14 cellular contexts compared by ENCODE assay signal in genomic region chr4:13430834-13431568, GRCh38. TPM values are rescaled to one million over a fixed set of nuclear protein-coding genes. Genes with fewer than 3 reads are reported as not detected.
DNase-seq lines count a peak whose midpoint lies in the region; ATAC-seq and TF ChIP-seq lines count a peak whose summit lies in the region.
"Had no signal": no experiment of that assay in that cellular context is flagged by ENCODE, and none has a peak within 500 bp of the region (broad histone marks: within the 10 kb centered on the region; RNA-seq: fewer than 3 reads in every experiment).

No MANE protein-coding gene starts in this region.

- no peak overlapping the region for H2BK5ac ChIP-seq in mesendoderm (ENCODE audit: low read length)

- no peak overlapping the region for H3K9ac ChIP-seq in mesendoderm (ENCODE audit: low read length)

- H3K27ac ChIP-seq in brain microvascular endothelial cell: no peak overlapping the region
- no peak overlapping the region for H3K27ac ChIP-seq in mesendoderm (ENCODE audit: low read depth, low read length)
- H3K27ac ChIP-seq: transverse colon had no signal

- no peak overlapping the region for H3K18ac ChIP-seq in mesendoderm (ENCODE audit: low read length)

- H3K56ac ChIP-seq in mesendoderm (ENCODE audit: low read length): no peak overlapping the region

- in situ Hi-C loops in KBM-7 (cut with MboI; ENCODE audit: low pct_unique_long_range_greater_than_20kb, low sequenced_read_pairs): no loop called here
- in situ Hi-C loops in brain microvascular endothelial cell (cut with HindIII; ENCODE audit: low pct_ligation_motif_present, low sequenced_read_pairs): no loop called here

- peak; percentile 10 for DNase-seq in ELR (ENCODE audit: low read depth)
- DNase-seq in KBM-7: peak; percentile 16
- DNase-seq in brain microvascular endothelial cell: no peak
- DNase-seq in mesendoderm: peak; percentile 66
- no peak for DNase-seq in activated naive CD4-positive, alpha-beta T cell treated with Interleukin-2 at 50 U/mL for 16 hours
- DNase-seq in activated CD4-positive, alpha-beta T cell treated with anti-CD3 and anti-CD28 coated beads for 4 hours: no peak
- no peak for DNase-seq in NCI-H128 (lab: John Stamatoyannopoulos, UW; ENCODE audit: unreplicated experiment)
- DNase-seq: activated CD4-positive, alpha-beta T cell treated with anti-CD3 and anti-CD28 coated beads, Interleukin-2, amount 10 ng/mL, durations not matched to agents 7 days and 5 days; DMS79 treated with DMSO at 0.1 percent for 48 hours; kidney; NCI-H2081; transverse colon had no signal

- TF ChIP-seq CTCF in brain microvascular endothelial cell (IDR thresholded peaks at IDR 0.05; ENCODE audit: low read depth, low read length, missing control alignments): peak; percentile 40

- H3K79me1 ChIP-seq in mesendoderm (ENCODE audit: low read length): peaks cover 10% of the 10 kb centered on the region

- H4K8ac ChIP-seq in mesendoderm (ENCODE audit: low read depth, low read length): no peak overlapping the region

- no peaks in the 10 kb centered on the region for H3K79me2 ChIP-seq in mesendoderm (ENCODE audit: control insufficient read depth, insufficient read depth, low read length)

- no peak overlapping the region for H2BK120ac ChIP-seq in mesendoderm (ENCODE audit: low read depth, low read length)

- no peaks in the 10 kb centered on the region for H3K27me3 ChIP-seq in brain microvascular endothelial cell (replicated peaks)
- no peaks in the 10 kb centered on the region for H3K27me3 ChIP-seq in mesendoderm (ENCODE audit: insufficient read depth, low read length, poor library complexity)
- H3K27me3 ChIP-seq: transverse colon had no signal

- H3K36me3 ChIP-seq in brain microvascular endothelial cell (replicated peaks): no peaks in the 10 kb centered on the region
- H3K36me3 ChIP-seq in mesendoderm (ENCODE audit: control insufficient read depth, insufficient read depth, low read length): no peaks in the 10 kb centered on the region
- H3K36me3 ChIP-seq: transverse colon had no signal

- H3K4me3 ChIP-seq in brain microvascular endothelial cell (ENCODE audit: low read depth, low read length) (no peak overlapping the region), mesendoderm (ENCODE audit: low read length) (no peak overlapping the region)
- H3K4me3 ChIP-seq: transverse colon had no signal

- WGBS in mesendoderm (ENCODE audit: extremely low coverage, insufficient coverage, low lambda C conversion rate): no CpG with 5 or more reads among the region's 9 CpGs

- no peak for ATAC-seq in GM19455 (IDR thresholded peaks at IDR 0.05; ENCODE audit: unreplicated experiment)
- ATAC-seq: Right ventricle myocardium inferior had no signal

- no peak overlapping the region for H3K4me2 ChIP-seq in mesendoderm (ENCODE audit: low read length)

- no peak overlapping the region for H4K5ac ChIP-seq in mesendoderm (ENCODE audit: low read length)

- H3K23ac ChIP-seq in mesendoderm (ENCODE audit: low read length): no peak overlapping the region

- H3K4me1 ChIP-seq in mesendoderm (ENCODE audit: control insufficient read depth, low read depth, low read length): no peaks in the 10 kb centered on the region

- no peak overlapping the region for H2BK15ac ChIP-seq in mesendoderm (replicated peaks; ENCODE audit: low read depth)

- no peak overlapping the region for H2AK5ac ChIP-seq in mesendoderm (ENCODE audit: low read length)

- no peak overlapping the region for H3K4ac ChIP-seq in mesendoderm (ENCODE audit: low read depth, low read length)

RNA-seq across cellular contexts. Expression of gene RAB28, which starts 53.1 kb away (rescaled TPM):
- 14.3 TPM for polyA plus RNA-seq in mesendoderm (2013, experiment 1 of 2)
- polyA plus RNA-seq in mesendoderm (2013, experiment 2 of 2): 13.7 TPM

Comparison
In these comparisons a context has a peak if more than half of its experiments do, and no peak if none do; other contexts are left out.
1. DNase-seq: peak in ELR (single experiment), KBM-7 (single experiment) and mesendoderm (single experiment); none in brain microvascular endothelial cell (single experiment), activated naive CD4-positive, alpha-beta T cell treated with Interleukin-2 at 50 U/mL for 16 hours (single experiment), activated CD4-positive, alpha-beta T cell treated with anti-CD3 and anti-CD28 coated beads for 4 hours (0 of 2) and NCI-H128 (single experiment).